ENCODE assay signal across 19 cellular contexts in the genomic region with DNA sequence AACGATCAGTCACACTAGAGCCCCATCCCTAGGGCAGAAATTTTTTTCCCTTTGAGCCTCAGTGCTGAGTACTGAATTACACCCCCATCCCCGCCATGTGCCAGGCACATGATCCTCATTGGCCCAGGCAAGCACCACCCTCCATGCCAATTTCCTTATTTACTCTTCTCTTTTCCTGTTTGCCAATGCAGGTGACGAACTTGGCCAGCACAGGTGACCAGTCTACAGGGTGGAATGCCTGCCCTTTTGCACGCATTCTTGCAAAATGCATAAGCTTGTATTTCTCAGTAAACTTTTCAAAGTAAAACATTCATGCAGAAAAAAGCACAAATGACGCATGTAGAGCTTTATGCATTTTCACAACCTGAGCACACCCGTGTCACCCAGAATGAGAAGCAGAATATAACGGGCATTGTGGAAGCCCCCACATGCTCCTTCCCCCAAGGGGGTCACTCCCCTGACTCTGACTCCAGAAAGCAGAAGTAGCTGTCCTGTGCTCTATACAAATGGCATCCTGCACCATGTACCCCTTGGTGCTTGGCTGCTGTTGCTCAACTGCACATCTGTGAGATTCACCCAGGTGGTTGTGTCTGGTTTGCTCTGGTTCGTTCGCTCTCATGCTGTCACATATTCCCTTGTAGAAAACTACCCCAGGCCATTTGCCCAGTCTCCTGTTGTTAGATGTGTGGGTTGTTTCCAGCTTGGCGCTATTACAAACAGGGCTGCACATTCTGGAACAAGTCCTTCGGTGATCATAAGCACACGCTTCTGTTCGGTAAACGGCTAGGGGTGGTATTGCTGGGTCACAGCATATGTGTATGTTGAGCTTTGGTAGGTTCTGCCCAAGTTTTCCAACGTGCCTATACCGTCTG.
DNase-seq lines count a peak whose midpoint lies in the region; ATAC-seq, FAIRE-seq and TF ChIP-seq lines count a peak whose summit lies in the region.
"Had no signal": no experiment of that assay in that cellular context is flagged by ENCODE, and none has a peak within 500 bp of the region (broad histone marks: within the 10 kb centered on the region; RNA-seq: fewer than 3 reads in every experiment).

No MANE protein-coding gene starts in this region.

- H3K4me2 ChIP-seq in OCI-LY7 (ENCODE audit: low read length), result peak overlapping the region; percentile 48

- POLR2A ChIA-PET in OCI-LY7 (lab: Charles Lee), result interaction anchor here (0.6 to 1.6 kb wide), 4 partner anchors 9 to 1115 kb away, joined by 3 to 4 read pairs (median 4); no protein-coding TSS in a partner anchor

- H3K27ac Mint-ChIP-seq in stimulated activated effector memory CD8-positive, alpha-beta T cell treated with anti-CD3 and anti-CD28 coated beads, Interleukin-12 subunit alpha, Interleukin-12 subunit beta, amount 100 ng/mL, for 72 hours, result no peak overlapping the region
- H3K27ac Mint-ChIP-seq: activated CD4-positive, alpha-beta T cell treated with anti-CD3 and anti-CD28 coated beads for 36 hours; activated naive CD4-positive, alpha-beta T cell treated with anti-CD3 and anti-CD28 coated beads, Interleukin-2, amount 50 U/mL, for 24 hours had no signal

- intact Hi-C loops in OCI-LY7 (cut with micrococcal nuclease; ENCODE audit: unreplicated experiment) (no loop called here), lower leg skin (cut with DNase I; ENCODE audit: low total_unique reads) (no loop called here)

- no peak for TF ChIP-seq RAD21 in Ishikawa (IDR thresholded peaks at IDR 0.05; ENCODE audit: low read depth)

- no peaks in the 10 kb centered on the region for H3K9me2 ChIP-seq in OCI-LY7 (ENCODE audit: insufficient read depth, low read length)

- TF ChIP-seq POLR2A in lower leg skin (IDR thresholded peaks at IDR 0.05), result no peak

- H3K79me2 ChIP-seq in OCI-LY7 (ENCODE audit: insufficient read depth, low read depth, low read length), result no peaks in the 10 kb centered on the region

- no peaks in the 10 kb centered on the region for H4K20me1 ChIP-seq in OCI-LY7 (ENCODE audit: insufficient read depth, low read length)

- no peaks in the 10 kb centered on the region for H3K27me3 ChIP-seq in small intestine (ENCODE audit: control insufficient read depth in 2 of 2, insufficient read depth in 2 of 2, low read length in 2 of 2)
- H3K27me3 ChIP-seq: BE2C, brain microvascular endothelial cell, uterus had no signal

- no peak for ATAC-seq in stimulated activated effector memory CD8-positive, alpha-beta T cell treated with anti-CD3 and anti-CD28 coated beads, Interleukin-12 subunit alpha, Interleukin-12 subunit beta, amount 100 ng/mL, for 72 hours
- no peak for ATAC-seq in GM18520 (IDR thresholded peaks at IDR 0.05; ENCODE audit: unreplicated experiment)
- ATAC-seq: activated CD4-positive, alpha-beta T cell treated with anti-CD3 and anti-CD28 coated beads for 36 hours had no signal

- H3K4me3 ChIP-seq in OCI-LY7 (ENCODE audit: low read depth, low read length, poor library complexity, severe bottlenecking) (no peak overlapping the region), small intestine (ENCODE audit: low read depth in 1 of 2, low read length in 2 of 2) (no peak overlapping the region), lower leg skin (ENCODE audit: low read depth, poor library complexity, severe bottlenecking) (no peak overlapping the region)
- H3K4me3 ChIP-seq: uterus had no signal

- WGBS in small intestine, 3 donors, result 63 to 66% (median 65%) methylated on average over 16 of the region's 16 CpGs
- 40 to 47% methylated on average over 16 of the region's 16 CpGs for WGBS in lower leg skin, 2 donors

- H3K4me3 Mint-ChIP-seq in stimulated activated effector memory CD8-positive, alpha-beta T cell treated with anti-CD3 and anti-CD28 coated beads, Interleukin-12 subunit alpha, Interleukin-12 subunit beta, amount 100 ng/mL, for 72 hours, result no peak overlapping the region
- H3K4me3 Mint-ChIP-seq: activated CD4-positive, alpha-beta T cell treated with anti-CD3 and anti-CD28 coated beads for 36 hours; activated naive CD4-positive, alpha-beta T cell treated with anti-CD3 and anti-CD28 coated beads, Interleukin-2, amount 50 U/mL, for 24 hours had no signal

- CTCF ChIA-PET in OCI-LY7 (lab: Charles Lee; ENCODE audit: unreplicated experiment), result no interaction called here

- H3K4me1 ChIP-seq in OCI-LY7 (ENCODE audit: insufficient read depth, low read length, poor library complexity, severe bottlenecking) (peaks cover 17% of the 10 kb centered on the region), small intestine (ENCODE audit: control insufficient read depth in 2 of 2, insufficient read depth in 1 of 2, low read depth in 1 of 2, low read length in 1 of 2) (no peaks in the 10 kb centered on the region)
- H3K4me1 ChIP-seq: BE2C, uterus had no signal

- no peaks in the 10 kb centered on the region for H3K9me3 Mint-ChIP-seq in stimulated activated effector memory CD8-positive, alpha-beta T cell treated with anti-CD3 and anti-CD28 coated beads, Interleukin-12 subunit alpha, Interleukin-12 subunit beta, amount 100 ng/mL, for 72 hours
- H3K9me3 Mint-ChIP-seq: activated naive CD4-positive, alpha-beta T cell treated with anti-CD3 and anti-CD28 coated beads, Interleukin-2, amount 50 U/mL, for 24 hours had no signal

- no peak for FAIRE-seq in small intestine (lab: Jason Lieb, UNC)

- no peaks in the 10 kb centered on the region for H3K4me1 Mint-ChIP-seq in stimulated activated effector memory CD8-positive, alpha-beta T cell treated with anti-CD3 and anti-CD28 coated beads, Interleukin-12 subunit alpha, Interleukin-12 subunit beta, amount 100 ng/mL, for 72 hours
- H3K4me1 Mint-ChIP-seq: activated CD4-positive, alpha-beta T cell treated with anti-CD3 and anti-CD28 coated beads for 36 hours; activated naive CD4-positive, alpha-beta T cell treated with anti-CD3 and anti-CD28 coated beads, Interleukin-2, amount 50 U/mL, for 24 hours had no signal

- no TSS peak for BruUV-seq in OCI-LY7 (replicated peaks; lab: Mats Ljungman, UMichigan)

- peak overlapping the region; percentile 2 for H3K27ac ChIP-seq in OCI-LY7 (ENCODE audit: low read depth, low read length, poor library complexity, severe bottlenecking)
- H3K27ac ChIP-seq in small intestine (ENCODE audit: low read depth in 1 of 2, low read length in 1 of 2), result no peak overlapping the region
- H3K27ac ChIP-seq: brain microvascular endothelial cell, uterus had no signal

- peak overlapping the region; percentile 70 for H2AFZ ChIP-seq in OCI-LY7 (ENCODE audit: low read length)

- H3K36me3 ChIP-seq in OCI-LY7 (ENCODE audit: insufficient read depth, low read length) (no peaks in the 10 kb centered on the region), small intestine (ENCODE audit: control insufficient read depth in 2 of 2, insufficient read depth in 2 of 2, low read length in 2 of 2) (no peaks in the 10 kb centered on the region)
- H3K36me3 ChIP-seq: BE2C, brain microvascular endothelial cell, uterus had no signal

- H3K36me3 Mint-ChIP-seq in stimulated activated effector memory CD8-positive, alpha-beta T cell treated with anti-CD3 and anti-CD28 coated beads, Interleukin-12 subunit alpha, Interleukin-12 subunit beta, amount 100 ng/mL, for 72 hours, result no peaks in the 10 kb centered on the region
- H3K36me3 Mint-ChIP-seq: activated naive CD4-positive, alpha-beta T cell treated with anti-CD3 and anti-CD28 coated beads, Interleukin-2, amount 50 U/mL, for 24 hours had no signal

- DNase-seq in OCI-LY7 (ENCODE audit: low spot score) (peak; percentile 75), kidney tubule cell (ENCODE audit: low spot score) (peak; percentile 46), small intestine (peak; percentile 63), lower leg skin (ENCODE audit: low spot score in 2 of 2) (no peak)
- no peak for DNase-seq in stimulated activated effector memory CD8-positive, alpha-beta T cell treated with anti-CD3 and anti-CD28 coated beads, Interleukin-12 subunit alpha, Interleukin-12 subunit beta, amount 100 ng/mL, for 72 hours (ENCODE audit: low spot score in 2 of 2)
- DNase-seq: activated CD4-positive, alpha-beta T cell treated with anti-CD3 and anti-CD28 coated beads for 36 hours; BE2C; brain microvascular endothelial cell; effector CD4-positive, alpha-beta T cell; H7; NCI-H187; NCI-H774; occipital lobe; Right ventricle myocardium superior; stimulated activated naive CD4-positive, alpha-beta T cell; uterus had no signal

- no peak for TF ChIP-seq EP300 in Ishikawa (IDR thresholded peaks at IDR 0.05; ENCODE audit: borderline replicate concordance)

- TF ChIP-seq CTCF in OCI-LY7 (conservative IDR thresholded peaks at IDR 0.05; ENCODE audit: low read length) (no peak), lower leg skin (IDR thresholded peaks at IDR 0.05) (no peak)

- H3K9me3 ChIP-seq in OCI-LY7 (ENCODE audit: low read length) (no peaks in the 10 kb centered on the region), small intestine (ENCODE audit: control insufficient read depth, low read depth) (no peaks in the 10 kb centered on the region)
- H3K9me3 ChIP-seq: BE2C, uterus had no signal

TF ChIP-seq in Ishikawa, 13 proteins besides CTCF, POLR2A, EP300 and RAD21:
- TF ChIP-seq, protein P1, sequence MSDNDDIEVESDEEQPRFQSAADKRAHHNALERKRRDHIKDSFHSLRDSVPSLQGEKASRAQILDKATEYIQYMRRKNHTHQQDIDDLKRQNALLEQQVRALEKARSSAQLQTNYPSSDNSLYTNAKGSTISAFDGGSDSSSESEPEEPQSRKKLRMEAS (IDR thresholded peaks at IDR 0.05), result peak; percentile 67
- TF ChIP-seq TCF12 (IDR thresholded peaks at IDR 0.05; ENCODE audit: low read depth) (no peak), CREB1 (IDR thresholded peaks at IDR 0.05; ENCODE audit: low read depth) (no peak)
- TF ChIP-seq, protein P2, sequence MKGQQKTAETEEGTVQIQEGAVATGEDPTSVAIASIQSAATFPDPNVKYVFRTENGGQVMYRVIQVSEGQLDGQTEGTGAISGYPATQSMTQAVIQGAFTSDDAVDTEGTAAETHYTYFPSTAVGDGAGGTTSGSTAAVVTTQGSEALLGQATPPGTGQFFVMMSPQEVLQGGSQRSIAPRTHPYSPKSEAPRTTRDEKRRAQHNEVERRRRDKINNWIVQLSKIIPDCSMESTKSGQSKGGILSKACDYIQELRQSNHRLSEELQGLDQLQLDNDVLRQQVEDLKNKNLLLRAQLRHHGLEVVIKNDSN (IDR thresholded peaks at IDR 0.05), result 0 out of 2 replicates have a peak, but pooled peaks have one; percentile 32

Comparison
In these comparisons a context has a peak if more than half of its experiments do, and no peak if none do; other contexts are left out.
1. DNase-seq: peak in OCI-LY7 (single experiment), kidney tubule cell (single experiment) and small intestine (single experiment); none in lower leg skin (0 of 2) and stimulated activated effector memory CD8-positive, alpha-beta T cell treated with anti-CD3 and anti-CD28 coated beads, Interleukin-12 subunit alpha, Interleukin-12 subunit beta, amount 100 ng/mL, for 72 hours (0 of 2).